In genomic region chr3:122793568-122794416, GRCh38 we compare ENCODE assay signal across 1 cellular context.
A peak's percentile ranks its signal among the peaks of the same experiment; 100 is the strongest.
TF ChIP-seq lines count a peak whose summit lies in the region.

Gene HSPBAP1, minus strand, starts transcription at chr3:122793831. Its CDS starts 151 bp downstream, at chr3:122793680.

TF ChIP-seq in K562, 482 proteins besides CTCF, POLR2A, EP300 and RAD21 (continued from another document and continues in another):
- peak; percentile 99 for TF ChIP-seq TOE1 (IDR thresholded peaks at IDR 0.05; ENCODE audit: borderline replicate concordance)
- TF ChIP-seq TOE1 (CRISPR knock-in tag; IDR thresholded peaks at IDR 0.05; ENCODE audit: borderline replicate concordance, low read depth): no peak
- 0 out of 2 replicates have a peak, but pooled peaks have one; percentile 19 for TF ChIP-seq ZNF407 (IDR thresholded peaks at IDR 0.05; ENCODE audit: low read depth)
- TF ChIP-seq DPF2 (IDR thresholded peaks at IDR 0.05): 0 out of 2 replicates have a peak, but pooled peaks have one; percentile 46
- TF ChIP-seq ETS1 (conservative IDR thresholded peaks at IDR 0.05; ENCODE audit: control insufficient read depth, low read depth, low read length): 0 out of 2 replicates have a peak, but pooled peaks have one; percentile 52
- no peak for TF ChIP-seq NCOA2 (IDR thresholded peaks at IDR 0.05; ENCODE audit: partially characterized antibody in 2 of 2)
- peak; percentile 66; the same call in 1 of the 2 replicates for TF ChIP-seq ARID4B (CRISPR knock-in tag; IDR thresholded peaks at IDR 0.05)
- no peak for TF ChIP-seq ZC3H4 (CRISPR knock-in tag; IDR thresholded peaks at IDR 0.05; ENCODE audit: borderline replicate concordance)
- TF ChIP-seq AFF4 (CRISPR knock-in tag; IDR thresholded peaks at IDR 0.05): 0 out of 2 replicates have a peak, but pooled peaks have one; percentile 50
- no peak for TF ChIP-seq CREB1 (IDR thresholded peaks at IDR 0.05)
- TF ChIP-seq CREB1 (CRISPR knock-in tag; IDR thresholded peaks at IDR 0.05): no peak
- 0 out of 2 replicates have a peak, but pooled peaks have one; percentile 21 for TF ChIP-seq JUN (IDR thresholded peaks at IDR 0.05; ENCODE audit: borderline replicate concordance, low read depth, low read length)
- no peak for TF ChIP-seq JUN (CRISPR knock-in tag; IDR thresholded peaks at IDR 0.05; ENCODE audit: borderline replicate concordance)
- TF ChIP-seq ZNF717 (CRISPR knock-in tag; IDR thresholded peaks at IDR 0.05): no peak
- no peak for TF ChIP-seq ZNF436 (CRISPR knock-in tag; IDR thresholded peaks at IDR 0.05)
- TF ChIP-seq MAFF (IDR thresholded peaks at IDR 0.05; ENCODE audit: low read length): no peak
- TF ChIP-seq HLTF (IDR thresholded peaks at IDR 0.05): no peak; the same call in 1 of the 2 replicates
- TF ChIP-seq CHD7 (IDR thresholded peaks at IDR 0.05; ENCODE audit: low read depth, low read length): no peak
- TF ChIP-seq KHSRP (IDR thresholded peaks at IDR 0.05): no peak
- no peak for TF ChIP-seq SPI1 (IDR thresholded peaks at IDR 0.05; ENCODE audit: borderline replicate concordance, low read depth, low read length)
